13 cellular contexts compared by ENCODE assay signal in genomic region chr7:135291809-135292253, GRCh38. TPM values are rescaled to one million over a fixed set of nuclear protein-coding genes. Genes with fewer than 3 reads are reported as not detected.
DNase-seq lines count a peak whose midpoint lies in the region; ATAC-seq and TF ChIP-seq lines count a peak whose summit lies in the region.
"Had no signal": no experiment of that assay in that cellular context is flagged by ENCODE, and none has a peak within 500 bp of the region (broad histone marks: within the 10 kb centered on the region; RNA-seq: fewer than 3 reads in every experiment).

No MANE protein-coding gene starts in this region.

- H3K4me3 ChIP-seq in fibroblast of pulmonary artery (replicated peaks; ENCODE audit: low read depth, low read length), result no peak overlapping the region
- no peak overlapping the region for H3K4me3 ChIP-seq in psoas muscle
- H3K4me3 ChIP-seq in suprapubic skin, result no peak overlapping the region
- H3K4me3 ChIP-seq: skin epidermis had no signal

- no peak for TF ChIP-seq POLR2A in suprapubic skin (IDR thresholded peaks at IDR 0.05)

- TF ChIP-seq CTCF in fibroblast of pulmonary artery (IDR thresholded peaks at IDR 0.05; ENCODE audit: low read length, missing control alignments) (no peak), psoas muscle (IDR thresholded peaks at IDR 0.05) (no peak), suprapubic skin (IDR thresholded peaks at IDR 0.05) (no peak)

- H3K27me3 ChIP-seq in psoas muscle (ENCODE audit: insufficient read depth in 3 of 3, low read length in 2 of 3), result no peaks in the 10 kb centered on the region
- no peaks in the 10 kb centered on the region for H3K27me3 ChIP-seq in suprapubic skin

- DNase-seq in AG08395 (ENCODE audit: low spot score) (peak; percentile 13), HK-2 (ENCODE audit: unreplicated experiment) (peak; percentile 14), RKO (ENCODE audit: low spot score) (peak; percentile 92), fibroblast of pulmonary artery (ENCODE audit: low read depth) (peak; percentile 69), NOMO-1 treated with dmso at 0.1 percent for 144 hours (lab: John Stamatoyannopoulos, UW; ENCODE audit: unreplicated experiment) (no peak), amygdala (lab: John Stamatoyannopoulos, UW) (no peak), psoas muscle (no peak), suprapubic skin (ENCODE audit: low spot score in 2 of 2) (no peak)
- DNase-seq: NCI-H1092, SW 1271 had no signal

- TF ChIP-seq EP300 in suprapubic skin (IDR thresholded peaks at IDR 0.05), result no peak

- WGBS in psoas muscle, 3 donors, result 80 to 81% (median 80%) methylated on average over 8 of the region's 8 CpGs
- 79% methylated on average over 8 of the region's 8 CpGs for WGBS in suprapubic skin

- no peak for ATAC-seq in psoas muscle

- H3K9me3 ChIP-seq in psoas muscle (no peaks in the 10 kb centered on the region), suprapubic skin (no peaks in the 10 kb centered on the region)

- H3K27ac ChIP-seq in psoas muscle (no peak overlapping the region), suprapubic skin (no peak overlapping the region)

- H3K4me1 ChIP-seq in psoas muscle (no peaks in the 10 kb centered on the region), suprapubic skin (no peaks in the 10 kb centered on the region)

- intact Hi-C loops in psoas muscle (cut with DNase I), result no loop called here

- H3K36me3 ChIP-seq in psoas muscle (ENCODE audit: insufficient read depth in 1 of 2, low read depth in 1 of 2) (no peaks in the 10 kb centered on the region), suprapubic skin (no peaks in the 10 kb centered on the region)

RNA-seq across cellular contexts. Expression of gene STRA8, which starts 58.2 kb away (rescaled TPM):
- total RNA-seq in psoas muscle (not detected), suprapubic skin (1 to 10 TPM in 1 of 4 donors, not detected in 3; 6.8 TPM)
- not detected for polyA plus RNA-seq in psoas muscle
- total RNA-seq: fibroblast of villous mesenchyme, mesenteric fat pad had no signal

Comparison
In these comparisons a context has a peak if more than half of its experiments do, and no peak if none do; other contexts are left out.
1. DNase-seq: peak in AG08395 (single experiment), HK-2 (single experiment), RKO (single experiment) and fibroblast of pulmonary artery (single experiment); none in NOMO-1 treated with dmso at 0.1 percent for 144 hours (single experiment), amygdala (0 of 56), psoas muscle (0 of 2) and suprapubic skin (0 of 2).